In genomic region chr13:33017410-33017929, GRCh38 we compare ENCODE assay signal across 8 cellular contexts. TPM values are rescaled to one million over a fixed set of nuclear protein-coding genes. Genes with fewer than 3 reads are reported as not detected.
DNase-seq lines count a peak whose midpoint lies in the region; ATAC-seq, FAIRE-seq and TF ChIP-seq lines count a peak whose summit lies in the region.

No MANE protein-coding gene starts in this region.

- CTCF ChIA-PET in WTC11 (lab: Charles Lee): interaction anchor here (0.6 to 1.0 kb wide), 10 partner anchors 9 to 436 kb away, joined by 3 to 5 read pairs (median 3); no protein-coding TSS in a partner anchor

- TF ChIP-seq CTCF in WTC11 (IDR thresholded peaks at IDR 0.05): peak; percentile 35; the same call in 1 of the 2 replicates
- TF ChIP-seq CTCF in fibroblast of villous mesenchyme (IDR thresholded peaks at IDR 0.05; ENCODE audit: insufficient read depth, low read depth, low read length): peak; percentile 50
- TF ChIP-seq CTCF in nephron (IDR thresholded peaks at IDR 0.05; ENCODE audit: unreplicated experiment in 3 of 3): peak; percentile 33 to 57 (median 45)

- FAIRE-seq in H54 (lab: Jason Lieb, UNC): no peak

- ATAC-seq in HG03342 (IDR thresholded peaks at IDR 0.05; ENCODE audit: unreplicated experiment): peak; percentile 83
- ATAC-seq in WTC11: peak; percentile 68

- H3K27ac Mint-ChIP-seq in WTC11: no peak overlapping the region
- peak overlapping the region in 2 of 3 experiments; percentile 73 to 91 for H3K27ac Mint-ChIP-seq in nephron

- H3K9me3 Mint-ChIP-seq in WTC11 (no peaks in the 10 kb centered on the region), nephron (no peaks in the 10 kb centered on the region)

- peak; percentile 81 for DNase-seq in COLO668 (lab: John Stamatoyannopoulos, UW; ENCODE audit: unreplicated experiment)
- DNase-seq in GM19240 (ENCODE audit: insufficient read length, low spot score): peak; percentile 54
- DNase-seq in WTC11 (ENCODE audit: low spot score): peak; percentile 34
- peak; percentile 57 for DNase-seq in fibroblast of villous mesenchyme (ENCODE audit: low read depth)
- no peak for DNase-seq in H54 (ENCODE audit: insufficient read length, low spot score)
- no peak for DNase-seq in NCI-H2029 treated with DMSO at 0.1 percent for 48 hours (lab: John Stamatoyannopoulos, UW)

- no peak for TF ChIP-seq POLR2A in H54 (IDR thresholded peaks at IDR 0.05; ENCODE audit: low read depth, low read length)

- H3K27me3 Mint-ChIP-seq in WTC11 (ENCODE audit: low read depth) (peaks cover 80% of the 10 kb centered on the region), nephron (ENCODE audit: low read depth) (peaks cover 68% of the 10 kb centered on the region)

- H3K4me1 Mint-ChIP-seq in WTC11 (peaks cover 17% of the 10 kb centered on the region), nephron (peaks cover 16% of the 10 kb centered on the region)

- H3K4me3 ChIP-seq in fibroblast of villous mesenchyme (ENCODE audit: low read depth, low read length): no peak overlapping the region

- POLR2A ChIA-PET in WTC11 (lab: Charles Lee): no interaction called here

- H3K4me3 Mint-ChIP-seq in WTC11 (peak overlapping the region; percentile 64), nephron (peak overlapping the region; percentile 62 to 85 (median 72))

- no peaks in the 10 kb centered on the region for H3K36me3 Mint-ChIP-seq in WTC11
- no peaks in the 10 kb centered on the region for H3K36me3 Mint-ChIP-seq in nephron (ENCODE audit: low read depth)

TF ChIP-seq in WTC11, 78 proteins besides CTCF, POLR2A, EP300 and RAD21:
- TF ChIP-seq MAX (CRISPR knock-in tag; IDR thresholded peaks at IDR 0.05) (no peak), SMAD3 (CRISPR knock-in tag; IDR thresholded peaks at IDR 0.05; ENCODE audit: borderline replicate concordance) (no peak), SOX15 (CRISPR knock-in tag; IDR thresholded peaks at IDR 0.05) (no peak), TEAD4 (CRISPR knock-in tag; IDR thresholded peaks at IDR 0.05) (no peak), HMGXB4 (CRISPR knock-in tag; IDR thresholded peaks at IDR 0.05) (no peak), ZBTB43 (CRISPR knock-in tag; IDR thresholded peaks at IDR 0.05) (no peak), OVOL2 (CRISPR knock-in tag; IDR thresholded peaks at IDR 0.05; ENCODE audit: borderline replicate concordance) (no peak), NR1H2 (CRISPR knock-in tag; IDR thresholded peaks at IDR 0.05) (no peak), ZNF263 (CRISPR knock-in tag; IDR thresholded peaks at IDR 0.05; ENCODE audit: low read depth) (no peak), MLX (CRISPR knock-in tag; IDR thresholded peaks at IDR 0.05) (no peak), RORB (CRISPR knock-in tag; IDR thresholded peaks at IDR 0.05) (no peak), USF1 (CRISPR knock-in tag; IDR thresholded peaks at IDR 0.05) (no peak), AR (CRISPR knock-in tag; IDR thresholded peaks at IDR 0.05) (no peak), FOXK1 (CRISPR knock-in tag; IDR thresholded peaks at IDR 0.05) (no peak), TEAD1 (CRISPR knock-in tag; IDR thresholded peaks at IDR 0.05) (no peak), ZSCAN18 (CRISPR knock-in tag; IDR thresholded peaks at IDR 0.05) (no peak)

RNA-seq across cellular contexts. Expression of gene KL, which starts 1.2 kb away (rescaled TPM):
- 0.07 TPM in 1 of 3 replicates, not detected in the others for total RNA-seq in WTC11 (2021)
- under 0.01 TPM in 2 replicates for total RNA-seq in fibroblast of villous mesenchyme

Comparison
In these comparisons a context has a peak if more than half of its experiments do, and no peak if none do; other contexts are left out.
1. DNase-seq: peak in COLO668 (single experiment), GM19240 (single experiment), WTC11 (single experiment) and fibroblast of villous mesenchyme (single experiment); none in H54 (single experiment) and NCI-H2029 treated with DMSO at 0.1 percent for 48 hours (single experiment).
2. Peak in every context shown above with its lines, with median percentiles within 50 percentile points of each other: CTCF ChIP-seq.